8 cellular contexts compared by ENCODE assay signal in the genomic region with DNA sequence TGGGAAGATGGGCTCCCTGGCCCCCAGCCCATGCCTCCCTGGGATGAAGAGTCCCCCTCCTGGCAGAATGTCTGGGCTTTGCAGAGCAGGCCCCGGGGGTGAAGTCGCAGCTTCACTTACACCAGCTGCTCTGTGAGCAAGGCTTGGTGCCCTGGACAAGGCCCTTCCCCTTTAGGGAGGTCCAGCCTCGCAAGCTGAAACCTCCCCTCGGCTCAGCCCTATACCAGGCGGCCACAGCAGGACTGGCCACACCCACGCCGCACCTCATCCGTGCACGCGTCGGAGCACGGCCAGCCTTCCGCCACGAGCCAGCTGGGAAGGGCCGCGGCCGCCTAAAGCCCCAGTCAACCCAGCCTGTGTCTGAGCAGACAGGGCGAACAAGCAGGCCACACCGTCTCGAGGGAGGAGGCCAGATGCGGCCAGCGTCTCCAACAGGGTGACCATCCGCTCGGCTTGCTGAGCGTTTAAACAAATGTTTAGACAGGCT.
A peak's percentile ranks its signal among the peaks of the same experiment; 100 is the strongest.
DNase-seq lines count a peak whose midpoint lies in the region; TF ChIP-seq lines count a peak whose summit lies in the region.

No MANE protein-coding gene starts in this region.

- H3K79me2 ChIP-seq in SK-N-SH (ENCODE audit: insufficient read depth) = no peaks in the 10 kb centered on the region

- H2AFZ ChIP-seq in SK-N-SH (ENCODE audit: low read depth) = peak overlapping the region; percentile 55; the same call in 1 of the 2 replicates

- intact Hi-C loops in prostate gland (cut with DNase I) = no loop called here

- no peaks in the 10 kb centered on the region for H4K20me1 ChIP-seq in SK-N-SH (ENCODE audit: insufficient read depth)

- no peaks in the 10 kb centered on the region for H3K9me2 ChIP-seq in SK-N-SH

- peak overlapping the region; percentile 22; the same call in 1 of the 2 replicates for H3K9ac ChIP-seq in SK-N-SH

- TF ChIP-seq RAD21 in SK-N-SH (IDR thresholded peaks at IDR 0.05; ENCODE audit: low read length) = no peak

- H3K4me2 ChIP-seq in SK-N-SH = peak overlapping the region; percentile 57

- no peaks in the 10 kb centered on the region for H3K27me3 ChIP-seq in SK-N-SH (ENCODE audit: insufficient read depth)
- H3K27me3 ChIP-seq in prostate gland (replicated peaks; ENCODE audit: insufficient read depth) = no peaks in the 10 kb centered on the region

- TF ChIP-seq CTCF in SK-N-SH (IDR thresholded peaks at IDR 0.05) = no peak
- no peak for TF ChIP-seq CTCF in prostate gland (IDR thresholded peaks at IDR 0.05)

- WGBS in SK-N-SH (ENCODE audit: low lambda C conversion rate) = 16% methylated on average over 12 of the region's 25 CpGs
- WGBS in prostate gland = 3% methylated on average over 24 of the region's 25 CpGs

- peak overlapping the region in 1 of 2 experiments; percentile 86; a peak in 2 of 4 replicates for H3K27ac ChIP-seq in SK-N-SH (ENCODE audit: low read depth in 2 of 2, low read length in 1 of 2)
- H3K27ac ChIP-seq in prostate gland = peak overlapping the region; percentile 55 to 58

- peak; percentile 44 for TF ChIP-seq POLR2A in prostate gland (IDR thresholded peaks at IDR 0.05)

- POLR2A ChIA-PET in SK-N-SH (lab: Yijun Ruan, JAX) = interaction anchor here (0.8 to 1.3 kb wide), 3 partner anchors 9 to 115 kb away, joined by 3 to 4 read pairs (median 3); no protein-coding TSS in a partner anchor

- H3K36me3 ChIP-seq in SK-N-SH (replicated peaks in 1 of 2; ENCODE audit: control insufficient read depth in 1 of 2, insufficient read depth in 2 of 2, low read length in 1 of 2) (peaks cover 0 to 8% of the 10 kb centered on the region in 2 experiments), prostate gland (no peaks in the 10 kb centered on the region)

- H3K4me3 ChIP-seq in SK-N-SH (ENCODE audit: low read depth in 2 of 2, low read length in 1 of 2) (peak overlapping the region; percentile 25 to 33; a peak in 3 of 4 replicates), prostate gland (peak overlapping the region in 1 of 2 donors; percentile 8)

- H3K4me1 ChIP-seq in SK-N-SH (ENCODE audit: control insufficient read depth in 1 of 2, insufficient read depth in 2 of 2, low read depth in 1 of 2, low read length in 1 of 2) (peaks cover 0 to 11% of the 10 kb centered on the region in 2 experiments; a peak in 2 of 4 replicates), prostate gland (replicated peaks) (no peaks in the 10 kb centered on the region)

- no peaks in the 10 kb centered on the region for H3K9me3 ChIP-seq in SK-N-SH
- no peaks in the 10 kb centered on the region for H3K9me3 ChIP-seq in prostate gland

- peak; percentile 33 for DNase-seq in HT1080 (ENCODE audit: low read depth)
- peak; percentile 96 for DNase-seq in SK-N-SH
- peak; percentile 18 for DNase-seq in glomerular endothelial cell (ENCODE audit: extremely low read depth, low read depth, low spot score)
- peak; percentile 89 for DNase-seq in prostate gland (ENCODE audit: low spot score)
- no peak for DNase-seq in amniotic stem cell (lab: John Stamatoyannopoulos, UW)
- no peak for DNase-seq in midbrain (lab: John Stamatoyannopoulos, UW)
- DNase-seq in NCI-H1694 treated with DMSO at 0.1 percent for 48 hours (lab: John Stamatoyannopoulos, UW) = no peak
- DNase-seq in stimulated activated CD4-positive, alpha-beta T cell treated with anti-CD3 and anti-CD28 coated beads, Interleukin-4, amount 100 ng/mL, for 4 hours = no peak

- no peak; a peak in 2 of 4 replicates for TF ChIP-seq EP300 in SK-N-SH (IDR thresholded peaks at IDR 0.05; ENCODE audit: borderline replicate concordance in 1 of 2, low read depth in 1 of 2, low read length in 1 of 2)

- H3F3A ChIP-seq in SK-N-SH (replicated peaks; ENCODE audit: insufficient read depth) = no peaks in the 10 kb centered on the region

- CTCF ChIA-PET in SK-N-SH (lab: Yijun Ruan, JAX) = interaction anchor here (0.6 to 3.8 kb wide), 11 partner anchors 12 to 1412 kb away, joined by 3 to 23 read pairs (median 4); no protein-coding TSS in a partner anchor

TF ChIP-seq in SK-N-SH, 30 proteins besides CTCF, POLR2A, EP300 and RAD21:
- no peak for TF ChIP-seq MEF2A (IDR thresholded peaks at IDR 0.05; ENCODE audit: borderline replicate concordance, low read depth)
- peak; percentile 49; the same call in 1 of the 2 replicates for TF ChIP-seq POLR2AphosphoS5 (IDR thresholded peaks at IDR 0.05; ENCODE audit: low read depth, low read length)
- TF ChIP-seq NRF1 (IDR thresholded peaks at IDR 0.05; ENCODE audit: low read depth, low read length) = no peak
- TF ChIP-seq YY1 (IDR thresholded peaks at IDR 0.05; ENCODE audit: low read depth) = no peak
- TF ChIP-seq SMC3 (IDR thresholded peaks at IDR 0.05; ENCODE audit: low read depth, low read length) = 0 out of 2 replicates have a peak, but pooled peaks have one; percentile 4
- TF ChIP-seq MXI1 (IDR thresholded peaks at IDR 0.05; ENCODE audit: low read depth, low read length) = peak; percentile 96
- peak; percentile 49; the same call in 1 of the 2 replicates for TF ChIP-seq FOXJ3 (CRISPR knock-in tag; IDR thresholded peaks at IDR 0.05)
- no peak for TF ChIP-seq GATA2 (CRISPR knock-in tag; IDR thresholded peaks at IDR 0.05)
- TF ChIP-seq IRF3 (IDR thresholded peaks at IDR 0.05; ENCODE audit: low read depth, low read length) = no peak
- peak; percentile 38; the same call in 1 of the 2 replicates for TF ChIP-seq RCOR1 (IDR thresholded peaks at IDR 0.05; ENCODE audit: low read length)
- 0 out of 2 replicates have a peak, but pooled peaks have one; percentile 6 for TF ChIP-seq ELF1 (IDR thresholded peaks at IDR 0.05)
- TF ChIP-seq CHD2 (IDR thresholded peaks at IDR 0.05; ENCODE audit: low read length, partially characterized antibody) = no peak
- TF ChIP-seq MAX (IDR thresholded peaks at IDR 0.05; ENCODE audit: low read depth) = peak; percentile 84
- TF ChIP-seq SIN3A (IDR thresholded peaks at IDR 0.05; ENCODE audit: borderline replicate concordance, low read depth, low read length) = peak; percentile 75; the same call in 1 of the 2 replicates

Comparison
In these comparisons a context has a peak if more than half of its experiments do, and no peak if none do; other contexts are left out.
1. DNase-seq: peak in HT1080 (single experiment), SK-N-SH (single experiment), glomerular endothelial cell (single experiment) and prostate gland (single experiment); none in amniotic stem cell (single experiment), midbrain (single experiment), NCI-H1694 treated with DMSO at 0.1 percent for 48 hours (single experiment) and stimulated activated CD4-positive, alpha-beta T cell treated with anti-CD3 and anti-CD28 coated beads, Interleukin-4, amount 100 ng/mL, for 4 hours (0 of 2).